Comparison of ENCODE assay signal across 11 cellular contexts in genomic region chr1:18965206-18966173, GRCh38. TPM values are rescaled to one million over a fixed set of nuclear protein-coding genes. Genes with fewer than 3 reads are reported as not detected.
A peak's percentile ranks its signal among the peaks of the same experiment; 100 is the strongest.
DNase-seq lines count a peak whose midpoint lies in the region; ATAC-seq and TF ChIP-seq lines count a peak whose summit lies in the region.
"Had no signal": no experiment of that assay in that cellular context is flagged by ENCODE, and none has a peak within 500 bp of the region (broad histone marks: within the 10 kb centered on the region; RNA-seq: fewer than 3 reads in every experiment).

No MANE protein-coding gene starts in this region.

- H3K79me1 ChIP-seq in H9 (ENCODE audit: insufficient read depth, low read depth, low read length, poor library complexity, severe bottlenecking) = no peaks in the 10 kb centered on the region

- no peak overlapping the region for H2BK15ac ChIP-seq in H9 (ENCODE audit: low read depth, low read length)

- no peak overlapping the region for H4K8ac ChIP-seq in H9 (replicated peaks; ENCODE audit: insufficient read length, low read depth, low read length)

- no peak overlapping the region for H2BK120ac ChIP-seq in H9 (ENCODE audit: low read depth, low read length, poor library complexity, severe bottlenecking)

- no peak overlapping the region for H3T11ph ChIP-seq in H9 (ENCODE audit: low read length)

- H3K4me3 ChIP-seq in adipocyte (ENCODE audit: low read length) = no peak overlapping the region
- H3K4me3 ChIP-seq: coronary artery, thyroid gland had no signal

- H3K27ac ChIP-seq in H9 (ENCODE audit: insufficient read length, low read depth, low read length) = no peak overlapping the region
- H3K27ac ChIP-seq: coronary artery, thyroid gland had no signal

- H3K4me1 Mint-ChIP-seq in H9 = peaks cover 12 to 15% of the 10 kb centered on the region in 2 experiments

- no peak overlapping the region for H3K4me2 ChIP-seq in H9 (ENCODE audit: insufficient read depth, insufficient read length, low read length)

- H3K4me1 ChIP-seq in H9 (ENCODE audit: insufficient read depth, low read length) (no peaks in the 10 kb centered on the region), adipocyte (ENCODE audit: control insufficient read depth, insufficient read depth, low read length) (peaks cover 42% of the 10 kb centered on the region)

- no peak overlapping the region for H3K4me3 Mint-ChIP-seq in H9

- no CpG with 5 or more reads among the region's 17 CpGs for WGBS in H9 (ENCODE audit: extremely low coverage, insufficient read length, low lambda C conversion rate)

- DNase-seq in EL (peak; percentile 83), H9 (peak; percentile 59), adipocyte (ENCODE audit: low read depth) (peak; percentile 64), mesenteric fat pad (ENCODE audit: low spot score) (peak; percentile 65), NCI-H1092 treated with DMSO at 0.1 percent for 48 hours (lab: John Stamatoyannopoulos, UW) (no peak), RPMI8226 (no peak)
- DNase-seq: NCI-H526, thyroid gland had no signal

- peaks cover 22% of the 10 kb centered on the region for H3K27me3 Mint-ChIP-seq in H9 (ENCODE audit: low read depth)

- no peak overlapping the region for H2AFZ ChIP-seq in H9 (ENCODE audit: low read length)

- no peaks in the 10 kb centered on the region for H3K36me3 ChIP-seq in adipocyte (ENCODE audit: control insufficient read depth, insufficient read depth, low read length, severe bottlenecking)
- H3K36me3 ChIP-seq: thyroid gland had no signal

- H2BK12ac ChIP-seq in H9 (ENCODE audit: insufficient read length, low read depth, low read length) = no peak overlapping the region

- no peak overlapping the region for H3K14ac ChIP-seq in H9 (ENCODE audit: insufficient read depth, low read length)

- TF ChIP-seq CTCF in H9 (conservative IDR thresholded peaks at IDR 0.05) = no peak

- H2BK5ac ChIP-seq in H9 (ENCODE audit: insufficient read length, low read length) = no peak overlapping the region

- no peak overlapping the region for H3K23ac ChIP-seq in H9 (ENCODE audit: insufficient read length, low read depth, low read length)

- no peak overlapping the region for H4K5ac ChIP-seq in H9 (ENCODE audit: insufficient read length, low read depth, low read length)

- no peaks in the 10 kb centered on the region for H3K36me3 Mint-ChIP-seq in H9 (ENCODE audit: insufficient read depth in 1 of 3, low read depth in 3 of 3)

- ATAC-seq in HG03439 (IDR thresholded peaks at IDR 0.05; ENCODE audit: unreplicated experiment) = no peak
- ATAC-seq in HG03469 (IDR thresholded peaks at IDR 0.05; ENCODE audit: unreplicated experiment) = no peak

- H3K56ac ChIP-seq in H9 (ENCODE audit: insufficient read length, low read depth, low read length) = no peak overlapping the region

- no peaks in the 10 kb centered on the region for H4K20me1 ChIP-seq in H9 (ENCODE audit: control insufficient read depth, insufficient read depth, insufficient read length)

- H4K91ac ChIP-seq in H9 (ENCODE audit: insufficient read length, low read depth, low read length) = no peak overlapping the region

- H3K18ac ChIP-seq in H9 (ENCODE audit: insufficient read length, low read depth, low read length) = peak overlapping the region; percentile 23

- no peaks in the 10 kb centered on the region for H3K23me2 ChIP-seq in H9 (ENCODE audit: insufficient read length, low read depth, low read length, poor library complexity, severe bottlenecking)

- H3K27me3 ChIP-seq in H9 (ENCODE audit: insufficient read depth, low read length) (no peaks in the 10 kb centered on the region), adipocyte (replicated peaks; ENCODE audit: control insufficient read depth, insufficient read depth, low read length) (no peaks in the 10 kb centered on the region)
- H3K27me3 ChIP-seq: thyroid gland had no signal

- no peak overlapping the region for H2BK20ac ChIP-seq in H9 (ENCODE audit: low read depth, low read length, poor library complexity, severe bottlenecking)

- H3K9ac ChIP-seq in H9 (ENCODE audit: extremely low read depth, insufficient read length, low read length) (no peak overlapping the region), adipocyte (ENCODE audit: low read length) (no peak overlapping the region)

- no peak overlapping the region for H2AK5ac ChIP-seq in H9 (ENCODE audit: insufficient read length, low read length)

- peak overlapping the region in 2 of 3 experiments; percentile 52 to 54; a peak in 3 of 7 replicates for H3K27ac Mint-ChIP-seq in H9

- H3K9me3 ChIP-seq in H9 (ENCODE audit: control insufficient read depth, low read depth, low read length) (no peaks in the 10 kb centered on the region), adipocyte (ENCODE audit: control insufficient read depth, low read length) (no peaks in the 10 kb centered on the region)
- H3K9me3 ChIP-seq: thyroid gland had no signal

- H3K4ac ChIP-seq in H9 (ENCODE audit: low read depth, low read length) = no peak overlapping the region

- no peaks in the 10 kb centered on the region for H3K79me2 ChIP-seq in H9 (ENCODE audit: insufficient read depth, low read length)

- no peaks in the 10 kb centered on the region for H3K9me3 Mint-ChIP-seq in H9

RNA-seq across cellular contexts. Expression of gene IFFO2, which starts 9.0 kb away (rescaled TPM):
- total RNA-seq in H9 (2021) (3.6 and 6.1 TPM in 2 replicates), mesenteric fat pad (10.1 TPM)

Comparison
In these comparisons a context has a peak if more than half of its experiments do, and no peak if none do; other contexts are left out.
1. DNase-seq: peak in EL (single experiment), H9 (single experiment), adipocyte (single experiment) and mesenteric fat pad (single experiment); none in NCI-H1092 treated with DMSO at 0.1 percent for 48 hours (single experiment) and RPMI8226 (single experiment).